Comparison of ENCODE assay signal across 7 cellular contexts in genomic region chr4:184815046-184815877, GRCh38. TPM values are rescaled to one million over a fixed set of nuclear protein-coding genes. Genes with fewer than 3 reads are reported as not detected.
A peak's percentile ranks its signal among the peaks of the same experiment; 100 is the strongest.
DNase-seq lines count a peak whose midpoint lies in the region; ATAC-seq, FAIRE-seq and TF ChIP-seq lines count a peak whose summit lies in the region.

No MANE protein-coding gene starts in this region.

- no peaks in the 10 kb centered on the region for H3K27me3 ChIP-seq in endocrine pancreas (ENCODE audit: control insufficient read depth, insufficient read depth, low read length)

- no peaks in the 10 kb centered on the region for H3K36me3 ChIP-seq in endocrine pancreas (ENCODE audit: control insufficient read depth, insufficient read depth, low read length)

- H3K9me3 ChIP-seq in endocrine pancreas (ENCODE audit: control insufficient read depth, low read length): no peaks in the 10 kb centered on the region

- DNase-seq in GM12892 (ENCODE audit: insufficient read length): peak; percentile 56
- DNase-seq in HT-29 (ENCODE audit: low spot score): peak; percentile 80
- peak; percentile 79 for DNase-seq in OCI-M1 (lab: John Stamatoyannopoulos, UW)
- DNase-seq in midbrain (lab: John Stamatoyannopoulos, UW): peak; percentile 32
- DNase-seq in ureter (ENCODE audit: low spot score): peak; percentile 92

- peak; percentile 98 for FAIRE-seq in GM12892 (lab: Jason Lieb, UNC)

- H3K9ac ChIP-seq in endocrine pancreas (ENCODE audit: control insufficient read depth, insufficient read depth, low read length): peak overlapping the region; percentile 38

- peak overlapping the region; percentile 23 for H3K4me3 ChIP-seq in endocrine pancreas (ENCODE audit: control insufficient read depth, insufficient read depth, low read length)

- ATAC-seq in GM21529 (IDR thresholded peaks at IDR 0.05; ENCODE audit: unreplicated experiment): peak; percentile 73

- peaks cover 3% of the 10 kb centered on the region for H3K4me1 ChIP-seq in endocrine pancreas (ENCODE audit: control insufficient read depth, insufficient read depth, low read length)

- TF ChIP-seq POLR2A in GM12892 (IDR thresholded peaks at IDR 0.05; ENCODE audit: low read depth, low read length): peak; percentile 38; the same call in 1 of the 2 replicates

RNA-seq across cellular contexts. Expression of gene ACSL1, which starts 10.5 kb away (rescaled TPM):
- polyA plus RNA-seq in GM12892 (2012; ENCODE audit: missing spikeins): 40.4 TPM
- 29.9 and 36.6 TPM in 2 replicates for total RNA-seq in HT-29 (2014; rRNA removed; shearing (Covaris generic))
- 104 TPM for total RNA-seq in ureter

Comparison
In these comparisons a context has a peak if more than half of its experiments do, and no peak if none do; other contexts are left out.
1. Peak in every context shown above with its lines: DNase-seq, ATAC-seq and H3K4me3 ChIP-seq.
2. DNase-seq: peak in every context shown above with its lines; median percentile 92 in ureter; 80 in HT-29; 79 in OCI-M1; 56 in GM12892; 32 in midbrain.